Comparison of ENCODE assay signal across 1 cellular context in genomic region chr9:27489087-27489876, GRCh38.
A peak's percentile ranks its signal among the peaks of the same experiment; 100 is the strongest.
TF ChIP-seq lines count a peak whose summit lies in the region.

No MANE protein-coding gene starts in this region.

TF ChIP-seq in GM12878, 131 proteins besides CTCF, POLR2A, EP300 and RAD21 (continued from another document):
- TF ChIP-seq ATF3 (IDR thresholded peaks at IDR 0.05; ENCODE audit: borderline replicate concordance, extremely low read depth, low read depth, low read length) (no peak), BHLHE40 (IDR thresholded peaks at IDR 0.05; ENCODE audit: borderline replicate concordance in 1 of 2, low read depth in 2 of 2, low read length in 1 of 2) (no peak), MTA2 (IDR thresholded peaks at IDR 0.05; ENCODE audit: low read depth) (no peak), TARDBP (IDR thresholded peaks at IDR 0.05; ENCODE audit: borderline replicate concordance) (no peak), CREB1 (IDR thresholded peaks at IDR 0.05; ENCODE audit: low read depth) (no peak), HDAC2 (IDR thresholded peaks at IDR 0.05) (no peak), RUNX3 (IDR thresholded peaks at IDR 0.05; ENCODE audit: low read length) (peak; percentile 89), SP1 (IDR thresholded peaks at IDR 0.05; ENCODE audit: low read depth, low read length) (no peak), E2F4 (IDR thresholded peaks at IDR 0.05; ENCODE audit: low read depth, low read length) (no peak), KAT2A (conservative IDR thresholded peaks at IDR 0.05; ENCODE audit: control insufficient read depth, low read depth, low read length) (no peak), GATAD2B (conservative IDR thresholded peaks at IDR 0.05; ENCODE audit: low read depth) (no peak), ZZZ3 (IDR thresholded peaks at IDR 0.05; ENCODE audit: control insufficient read depth, insufficient read length, low read depth) (no peak), IKZF1 (conservative IDR thresholded peaks at IDR 0.05) (peak; percentile 51), ZNF384 (IDR thresholded peaks at IDR 0.05; ENCODE audit: borderline replicate concordance, low read depth, low read length) (peak; percentile 55; the same call in 1 of the 2 replicates), JUNB (IDR thresholded peaks at IDR 0.05) (peak; percentile 29; the same call in 1 of the 2 replicates), ELK1 (IDR thresholded peaks at IDR 0.05; ENCODE audit: low read depth, low read length) (no peak), MYB (IDR thresholded peaks at IDR 0.05; ENCODE audit: borderline replicate concordance, low read depth, low read length) (no peak), BCLAF1 (IDR thresholded peaks at IDR 0.05) (no peak), NR2F1 (conservative IDR thresholded peaks at IDR 0.05) (no peak)
